Comparison of ENCODE assay signal across 7 cellular contexts in genomic region chr19:52723907-52724598, GRCh38. TPM values are rescaled to one million over a fixed set of nuclear protein-coding genes. Genes with fewer than 3 reads are reported as not detected.
DNase-seq lines count a peak whose midpoint lies in the region; ATAC-seq and TF ChIP-seq lines count a peak whose summit lies in the region.
"Not testable (repeated sequence)": the region's sequence is repeated elsewhere in the genome, so short reads cannot be mapped to it uniquely, and the experiment has no call there.

No MANE protein-coding gene starts in this region.

- H3K79me1 ChIP-seq in mesendoderm (ENCODE audit: low read length), result not testable (repeated sequence)

- not testable (repeated sequence) for H3K4me1 ChIP-seq in mesendoderm (ENCODE audit: control insufficient read depth, low read depth, low read length)

- H3K4me2 ChIP-seq in mesendoderm (ENCODE audit: low read length), result not testable (repeated sequence)

- H3K27me3 ChIP-seq in mesendoderm (ENCODE audit: insufficient read depth, low read length, poor library complexity), result not testable (repeated sequence)

- H2BK15ac ChIP-seq in mesendoderm (replicated peaks; ENCODE audit: low read depth), result not testable (repeated sequence)

- not testable (repeated sequence) for H2BK5ac ChIP-seq in mesendoderm (ENCODE audit: low read length)

- H3K4me3 Mint-ChIP-seq in activated CD8-positive, alpha-beta T cell treated with anti-CD3 and anti-CD28 coated beads, Interleukin-2, amount 10 ng/mL, durations not matched to agents 7 days and 5 days, result not testable (repeated sequence)
- H3K4me3 Mint-ChIP-seq in endothelial cell (ENCODE audit: unreplicated experiment) (peak overlapping the region; percentile 57), progenitor cell of endocrine pancreas (ENCODE audit: low read depth) (peak overlapping the region; percentile 36)

- 100% methylated on average over 1 of the region's 9 CpGs for WGBS in mesendoderm (ENCODE audit: extremely low coverage, insufficient coverage, low lambda C conversion rate)

- not testable (repeated sequence) for ATAC-seq in activated CD8-positive, alpha-beta T cell treated with anti-CD3 and anti-CD28 coated beads, Interleukin-2, amount 10 ng/mL, durations not matched to agents 7 days and 5 days

- H3K36me3 ChIP-seq in mesendoderm (ENCODE audit: control insufficient read depth, insufficient read depth, low read length), result not testable (repeated sequence)

- not testable (repeated sequence) for H4K8ac ChIP-seq in mesendoderm (ENCODE audit: low read depth, low read length)

- H3K27ac Mint-ChIP-seq in activated CD8-positive, alpha-beta T cell treated with anti-CD3 and anti-CD28 coated beads, Interleukin-2, amount 10 ng/mL, durations not matched to agents 7 days and 5 days, result peak overlapping the region; percentile 46
- H3K27ac Mint-ChIP-seq in endothelial cell (ENCODE audit: unreplicated experiment), result not testable (repeated sequence)
- peak overlapping the region; percentile 88 for H3K27ac Mint-ChIP-seq in progenitor cell of endocrine pancreas

- not testable (repeated sequence) for H3K4me3 ChIP-seq in mesendoderm (ENCODE audit: low read length)

- H2AK5ac ChIP-seq in mesendoderm (ENCODE audit: low read length), result not testable (repeated sequence)

- peaks cover 15% of the 10 kb centered on the region for H3K9me3 Mint-ChIP-seq in activated CD8-positive, alpha-beta T cell treated with anti-CD3 and anti-CD28 coated beads, Interleukin-2, amount 10 ng/mL, durations not matched to agents 7 days and 5 days (ENCODE audit: insufficient read depth)
- H3K9me3 Mint-ChIP-seq in endothelial cell (ENCODE audit: unreplicated experiment); progenitor cell of endocrine pancreas (ENCODE audit: low read depth): not testable (repeated sequence)

- H3K23ac ChIP-seq in mesendoderm (ENCODE audit: low read length), result not testable (repeated sequence)

- H3K9ac ChIP-seq in mesendoderm (ENCODE audit: low read length), result not testable (repeated sequence)

- peak overlapping the region; percentile 78 for H3K27ac ChIP-seq in mesendoderm (ENCODE audit: low read depth, low read length)

- H3K18ac ChIP-seq in mesendoderm (ENCODE audit: low read length), result not testable (repeated sequence)

- not testable (repeated sequence) for H4K5ac ChIP-seq in mesendoderm (ENCODE audit: low read length)

- H3K79me2 ChIP-seq in mesendoderm (ENCODE audit: control insufficient read depth, insufficient read depth, low read length), result not testable (repeated sequence)

- H2BK120ac ChIP-seq in mesendoderm (ENCODE audit: low read depth, low read length), result not testable (repeated sequence)

- CTCF ChIA-PET in activated CD8-positive, alpha-beta T cell treated with anti-CD3 and anti-CD28 coated beads, Interleukin-2, amount 10 ng/mL, durations not matched to agents 7 days and 5 days (lab: Charles Lee), result not testable (repeated sequence)

- peaks cover 86% of the 10 kb centered on the region for H3K36me3 Mint-ChIP-seq in activated CD8-positive, alpha-beta T cell treated with anti-CD3 and anti-CD28 coated beads, Interleukin-2, amount 10 ng/mL, durations not matched to agents 7 days and 5 days (ENCODE audit: low read depth)
- peaks cover 63% of the 10 kb centered on the region for H3K36me3 Mint-ChIP-seq in endothelial cell (ENCODE audit: low read depth, unreplicated experiment)
- peaks cover 39% of the 10 kb centered on the region for H3K36me3 Mint-ChIP-seq in progenitor cell of endocrine pancreas (ENCODE audit: insufficient read depth)

- H3K4me1 Mint-ChIP-seq in activated CD8-positive, alpha-beta T cell treated with anti-CD3 and anti-CD28 coated beads, Interleukin-2, amount 10 ng/mL, durations not matched to agents 7 days and 5 days (ENCODE audit: low read depth); endothelial cell (ENCODE audit: unreplicated experiment): not testable (repeated sequence)
- peaks cover 45% of the 10 kb centered on the region for H3K4me1 Mint-ChIP-seq in progenitor cell of endocrine pancreas (ENCODE audit: low read depth)

- H3K27me3 Mint-ChIP-seq in activated CD8-positive, alpha-beta T cell treated with anti-CD3 and anti-CD28 coated beads, Interleukin-2, amount 10 ng/mL, durations not matched to agents 7 days and 5 days (ENCODE audit: low read depth); progenitor cell of endocrine pancreas: not testable (repeated sequence)
- H3K27me3 Mint-ChIP-seq in endothelial cell (ENCODE audit: unreplicated experiment), result peaks cover 10% of the 10 kb centered on the region

- not testable (repeated sequence) for TF ChIP-seq CTCF in endothelial cell (IDR thresholded peaks at IDR 0.05; ENCODE audit: unreplicated experiment); progenitor cell of endocrine pancreas (IDR thresholded peaks at IDR 0.05; ENCODE audit: unreplicated experiment)

- not testable (repeated sequence) for H3K56ac ChIP-seq in mesendoderm (ENCODE audit: low read length)

- POLR2A ChIA-PET in activated CD8-positive, alpha-beta T cell treated with anti-CD3 and anti-CD28 coated beads, Interleukin-2, amount 10 ng/mL, durations not matched to agents 7 days and 5 days (lab: Charles Lee), result not testable (repeated sequence)

- DNase-seq in DMS53 treated with DMSO at 0.1 percent for 48 hours (lab: John Stamatoyannopoulos, UW; ENCODE audit: unreplicated experiment), result peak; percentile 36
- peak; percentile 49 for DNase-seq in OCI-M2 (lab: John Stamatoyannopoulos, UW; ENCODE audit: unreplicated experiment)
- DNase-seq in activated CD8-positive, alpha-beta T cell treated with anti-CD3 and anti-CD28 coated beads, Interleukin-2, amount 10 ng/mL, durations not matched to agents 7 days and 5 days; endothelial cell (ENCODE audit: low spot score); progenitor cell of endocrine pancreas (ENCODE audit: low spot score, unreplicated experiment): not testable (repeated sequence)
- peak; percentile 52 for DNase-seq in islet precursor cell
- DNase-seq in mesendoderm, result peak; percentile 89

- not testable (repeated sequence) for H3K4ac ChIP-seq in mesendoderm (ENCODE audit: low read depth, low read length)

RNA-seq across cellular contexts. Expression of gene ZNF611, which starts 10.8 kb away (rescaled TPM):
- total RNA-seq in activated CD8-positive, alpha-beta T cell treated with anti-CD3 and anti-CD28 coated beads, Interleukin-2, amount 10 ng/mL, durations not matched to agents 7 days and 5 days, result 10 to 100 TPM; 38.9 to 41.0 TPM
- total RNA-seq in endothelial cell (ENCODE audit: unreplicated experiment) (29.9 TPM), progenitor cell of endocrine pancreas (42.9 and 47.3 TPM in 2 replicates)
- 12.0 TPM for polyA plus RNA-seq in mesendoderm (2013, experiment 1 of 2)
- 13.8 TPM for polyA plus RNA-seq in mesendoderm (2013, experiment 2 of 2)
